ENCODE assay signal across 18 cellular contexts in the genomic region with DNA sequence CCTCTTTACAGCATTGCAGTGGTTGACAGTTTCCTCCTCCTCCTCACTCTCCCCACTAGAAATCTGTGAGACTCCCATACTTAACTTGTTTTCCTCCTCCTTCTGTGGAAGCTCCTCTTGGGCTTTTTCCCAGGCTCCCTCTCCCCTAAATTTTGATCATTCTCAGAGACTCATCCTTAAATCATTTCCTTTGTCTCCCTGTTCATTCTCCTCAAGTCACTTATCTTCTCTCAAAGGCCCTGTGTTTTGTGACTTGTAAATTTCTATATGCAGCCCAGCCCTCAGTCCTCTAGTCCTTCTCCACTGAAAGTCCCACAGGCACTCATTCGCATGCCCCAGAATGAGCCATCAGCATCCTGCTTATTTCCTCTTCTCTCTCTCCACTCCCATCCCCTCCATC.
DNase-seq lines count a peak whose midpoint lies in the region; ATAC-seq, FAIRE-seq and TF ChIP-seq lines count a peak whose summit lies in the region.
"Had no signal": no experiment of that assay in that cellular context is flagged by ENCODE, and none has a peak within 500 bp of the region (broad histone marks: within the 10 kb centered on the region; RNA-seq: fewer than 3 reads in every experiment).

No MANE protein-coding gene starts in this region.

- peak overlapping the region; percentile 17 for H3K4me2 ChIP-seq in GM23248 (ENCODE audit: unreplicated experiment)
- H3K4me2 ChIP-seq in keratinocyte (ENCODE audit: control insufficient read depth, extremely low read depth, insufficient read depth, low read depth, low read length), result peak overlapping the region; percentile 8
- H3K4me2 ChIP-seq in skeletal muscle satellite cell (ENCODE audit: low read length), result no peak overlapping the region

- H3K27me3 ChIP-seq in GM23248 (replicated peaks; ENCODE audit: insufficient read depth) (no peaks in the 10 kb centered on the region), keratinocyte (ENCODE audit: control insufficient read depth, extremely low read depth, insufficient read depth, low read length) (no peaks in the 10 kb centered on the region), skeletal muscle satellite cell (ENCODE audit: control insufficient read depth, insufficient read depth, low read length) (no peaks in the 10 kb centered on the region)
- H3K27me3 ChIP-seq: BE2C had no signal

- no peak for FAIRE-seq in keratinocyte (lab: Jason Lieb, UNC)
- FAIRE-seq: GM18507 had no signal

- H3K27ac ChIP-seq in GM23248 (peak overlapping the region; percentile 86), keratinocyte (ENCODE audit: control insufficient read depth, insufficient read depth, low read length) (no peak overlapping the region)

- no peaks in the 10 kb centered on the region for H3K9me1 ChIP-seq in keratinocyte (ENCODE audit: control insufficient read depth, extremely low read depth, insufficient read depth, low read length)

- in situ Hi-C loops in GM23248 (cut with MboI), result no loop called here

- H3K4me1 ChIP-seq in GM23248 (ENCODE audit: insufficient read depth) (peaks cover 67% of the 10 kb centered on the region), keratinocyte (ENCODE audit: control insufficient read depth, extremely low read depth, insufficient read depth, low read length) (peaks cover 30% of the 10 kb centered on the region), skeletal muscle satellite cell (ENCODE audit: control insufficient read depth, insufficient read depth, low read length) (peaks cover 41% of the 10 kb centered on the region)

- peaks cover 79% of the 10 kb centered on the region for H3F3A ChIP-seq in GM23248 (ENCODE audit: insufficient read depth)

- dilution Hi-C loops in keratinocyte (cut with MboI; ENCODE audit: extremely low pct_ligation_motif_present, low sequenced_read_pairs), result no loop called here

- DNase-seq in GM23248, result peak; percentile 59
- no peak for DNase-seq in keratinocyte (ENCODE audit: low read depth, low spot score)
- no peak for DNase-seq in SK-N-DZ (ENCODE audit: low spot score)
- no peak for DNase-seq in activated CD8-positive, alpha-beta memory T cell treated with anti-CD3 and anti-CD28 coated beads for 24 hours
- DNase-seq: BE2C, DMS 273 treated with DMSO at 0.1 percent for 48 hours, H7, NCI-H1694 treated with DMSO at 0.1 percent for 48 hours, NCI-H446 treated with DMSO at 0.1 percent for 48 hours, NCI-H748 treated with DMSO at 0.1 percent for 48 hours, Right ventricle myocardium superior, T-helper 17 cell had no signal

- H3K4me3 ChIP-seq in GM23248 (no peak overlapping the region), keratinocyte (ENCODE audit: control insufficient read depth in 2 of 3, extremely low read depth in 1 of 3, insufficient read depth in 2 of 3, low read depth in 1 of 3, low read length in 3 of 3) (no peak overlapping the region), skeletal muscle satellite cell (ENCODE audit: low read length) (no peak overlapping the region)

- H2AFZ ChIP-seq in GM23248 (0 out of 2 replicates have a peak overlapping the region, but pooled peaks have one; percentile 28), keratinocyte (ENCODE audit: control insufficient read depth, low read length) (no peak overlapping the region)

- ATAC-seq in SK-N-SH treated with all-trans-retinoic acid at 6 μM for 48 hours (peak; percentile 18; the same call in 1 of the 3 replicates), GM21360 (IDR thresholded peaks at IDR 0.05; ENCODE audit: unreplicated experiment) (no peak), GM21825 (IDR thresholded peaks at IDR 0.05; ENCODE audit: unreplicated experiment) (no peak)
- ATAC-seq: Panc1, T-helper 17 cell had no signal

- H4K20me1 ChIP-seq in GM23248 (ENCODE audit: insufficient read depth), result no peaks in the 10 kb centered on the region
- H4K20me1 ChIP-seq in keratinocyte (ENCODE audit: control insufficient read depth, extremely low read depth, insufficient read depth, low read length), result no peaks in the 10 kb centered on the region

- peak overlapping the region; percentile 43 for H3K9ac ChIP-seq in GM23248
- H3K9ac ChIP-seq in keratinocyte (ENCODE audit: control insufficient read depth, extremely low read depth, insufficient read depth, low read length), result no peak overlapping the region
- H3K9ac ChIP-seq in skeletal muscle satellite cell (ENCODE audit: low read depth, low read length), result peak overlapping the region; percentile 4

- TF ChIP-seq CTCF in keratinocyte (optimal IDR thresholded peaks at IDR 0.05 in 1 of 3, IDR thresholded peaks at IDR 0.05 in 1 of 3, conservative IDR thresholded peaks at IDR 0.05 in 1 of 3; ENCODE audit: extremely low read depth in 1 of 3, insufficient read depth in 2 of 3, low read length in 3 of 3), result no peak

- H3K36me3 ChIP-seq in GM23248 (ENCODE audit: low read depth), result no peaks in the 10 kb centered on the region
- H3K36me3 ChIP-seq in keratinocyte (ENCODE audit: control insufficient read depth in 2 of 2, extremely low read depth in 1 of 2, insufficient read depth in 2 of 2, low read length in 2 of 2), result peaks cover 2 to 4% of the 10 kb centered on the region in 2 experiments
- no peaks in the 10 kb centered on the region for H3K36me3 ChIP-seq in skeletal muscle satellite cell (ENCODE audit: insufficient read depth, low read length)

- H3K9me3 ChIP-seq in GM23248 (ENCODE audit: low read depth) (no peaks in the 10 kb centered on the region), keratinocyte (ENCODE audit: control insufficient read depth, low read depth, low read length) (no peaks in the 10 kb centered on the region), skeletal muscle satellite cell (replicated peaks; ENCODE audit: low read length) (no peaks in the 10 kb centered on the region)
- H3K9me3 ChIP-seq: BE2C had no signal

- no peaks in the 10 kb centered on the region for H3K9me2 ChIP-seq in GM23248 (ENCODE audit: insufficient read depth)

- WGBS in GM23248 (ENCODE audit: low coverage in 1 of 2, low lambda C conversion rate in 2 of 2, missing lambda C conversion rate in 2 of 2), 2 experiments, result 36 to 38% methylated on average over 1 of the region's 1 CpG

- H3K79me2 ChIP-seq in GM23248 (ENCODE audit: insufficient read depth), result peaks cover 52% of the 10 kb centered on the region
- peaks cover 8% of the 10 kb centered on the region for H3K79me2 ChIP-seq in keratinocyte (ENCODE audit: control insufficient read depth, insufficient read depth, low read length)

TF ChIP-seq in SK-N-SH treated with all-trans-retinoic acid at 6 μM for 48 hours, 23 proteins besides CTCF, POLR2A, EP300 and RAD21:
- TF ChIP-seq GLIS3 (CRISPR knock-in tag; IDR thresholded peaks at IDR 0.05) (no peak), TOX (CRISPR knock-in tag; IDR thresholded peaks at IDR 0.05; ENCODE audit: borderline replicate concordance) (no peak), ARNTL (CRISPR knock-in tag; IDR thresholded peaks at IDR 0.05; ENCODE audit: borderline replicate concordance, low read depth) (no peak), TCF4 (CRISPR knock-in tag; IDR thresholded peaks at IDR 0.05; ENCODE audit: borderline replicate concordance) (no peak), BACH2 (CRISPR knock-in tag; IDR thresholded peaks at IDR 0.05; ENCODE audit: borderline replicate concordance) (no peak), OSR1 (CRISPR knock-in tag; IDR thresholded peaks at IDR 0.05) (no peak), RARB (CRISPR knock-in tag; IDR thresholded peaks at IDR 0.05) (no peak), ISL1 (CRISPR knock-in tag; IDR thresholded peaks at IDR 0.05) (no peak), ZNF70 (CRISPR knock-in tag; IDR thresholded peaks at IDR 0.05) (no peak), ZNF565 (CRISPR knock-in tag; conservative IDR thresholded peaks at IDR 0.05; ENCODE audit: low read depth) (no peak), CSDC2 (CRISPR knock-in tag; IDR thresholded peaks at IDR 0.05) (no peak), SNAI2 (CRISPR knock-in tag; IDR thresholded peaks at IDR 0.05) (no peak)
- TF ChIP-seq, protein P1, sequence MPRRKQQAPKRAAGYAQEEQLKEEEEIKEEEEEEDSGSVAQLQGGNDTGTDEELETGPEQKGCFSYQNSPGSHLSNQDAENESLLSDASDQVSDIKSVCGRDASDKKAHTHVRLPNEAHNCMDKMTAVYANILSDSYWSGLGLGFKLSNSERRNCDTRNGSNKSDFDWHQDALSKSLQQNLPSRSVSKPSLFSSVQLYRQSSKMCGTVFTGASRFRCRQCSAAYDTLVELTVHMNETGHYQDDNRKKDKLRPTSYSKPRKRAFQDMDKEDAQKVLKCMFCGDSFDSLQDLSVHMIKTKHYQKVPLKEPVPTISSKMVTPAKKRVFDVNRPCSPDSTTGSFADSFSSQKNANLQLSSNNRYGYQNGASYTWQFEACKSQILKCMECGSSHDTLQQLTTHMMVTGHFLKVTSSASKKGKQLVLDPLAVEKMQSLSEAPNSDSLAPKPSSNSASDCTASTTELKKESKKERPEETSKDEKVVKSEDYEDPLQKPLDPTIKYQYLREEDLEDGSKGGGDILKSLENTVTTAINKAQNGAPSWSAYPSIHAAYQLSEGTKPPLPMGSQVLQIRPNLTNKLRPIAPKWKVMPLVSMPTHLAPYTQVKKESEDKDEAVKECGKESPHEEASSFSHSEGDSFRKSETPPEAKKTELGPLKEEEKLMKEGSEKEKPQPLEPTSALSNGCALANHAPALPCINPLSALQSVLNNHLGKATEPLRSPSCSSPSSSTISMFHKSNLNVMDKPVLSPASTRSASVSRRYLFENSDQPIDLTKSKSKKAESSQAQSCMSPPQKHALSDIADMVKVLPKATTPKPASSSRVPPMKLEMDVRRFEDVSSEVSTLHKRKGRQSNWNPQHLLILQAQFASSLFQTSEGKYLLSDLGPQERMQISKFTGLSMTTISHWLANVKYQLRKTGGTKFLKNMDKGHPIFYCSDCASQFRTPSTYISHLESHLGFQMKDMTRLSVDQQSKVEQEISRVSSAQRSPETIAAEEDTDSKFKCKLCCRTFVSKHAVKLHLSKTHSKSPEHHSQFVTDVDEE (CRISPR knock-in tag; IDR thresholded peaks at IDR 0.05), result no peak
- TF ChIP-seq, protein P2, sequence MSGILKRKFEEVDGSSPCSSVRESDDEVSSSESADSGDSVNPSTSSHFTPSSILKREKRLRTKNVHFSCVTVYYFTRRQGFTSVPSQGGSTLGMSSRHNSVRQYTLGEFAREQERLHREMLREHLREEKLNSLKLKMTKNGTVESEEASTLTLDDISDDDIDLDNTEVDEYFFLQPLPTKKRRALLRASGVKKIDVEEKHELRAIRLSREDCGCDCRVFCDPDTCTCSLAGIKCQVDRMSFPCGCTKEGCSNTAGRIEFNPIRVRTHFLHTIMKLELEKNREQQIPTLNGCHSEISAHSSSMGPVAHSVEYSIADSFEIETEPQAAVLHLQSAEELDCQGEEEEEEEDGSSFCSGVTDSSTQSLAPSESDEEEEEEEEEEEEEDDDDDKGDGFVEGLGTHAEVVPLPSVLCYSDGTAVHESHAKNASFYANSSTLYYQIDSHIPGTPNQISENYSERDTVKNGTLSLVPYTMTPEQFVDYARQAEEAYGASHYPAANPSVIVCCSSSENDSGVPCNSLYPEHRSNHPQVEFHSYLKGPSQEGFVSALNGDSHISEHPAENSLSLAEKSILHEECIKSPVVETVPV (CRISPR knock-in tag; IDR thresholded peaks at IDR 0.05), result no peak
